1 cellular context compared by ENCODE assay signal in genomic region chr7:125173571-125173970, GRCh38.
TF ChIP-seq lines count a peak whose summit lies in the region.

No MANE protein-coding gene starts in this region.

TF ChIP-seq in GM23338, 12 proteins besides CTCF, POLR2A, EP300 and RAD21 (continued from another document):
- TF ChIP-seq ZNF114 (CRISPR knock-in tag; IDR thresholded peaks at IDR 0.05) = no peak
- TF ChIP-seq STAT1 (IDR thresholded peaks at IDR 0.05; ENCODE audit: unreplicated experiment) = no peak
TF ChIP-seq in GM23338: peak in this region for 0.
